In the genomic region with DNA sequence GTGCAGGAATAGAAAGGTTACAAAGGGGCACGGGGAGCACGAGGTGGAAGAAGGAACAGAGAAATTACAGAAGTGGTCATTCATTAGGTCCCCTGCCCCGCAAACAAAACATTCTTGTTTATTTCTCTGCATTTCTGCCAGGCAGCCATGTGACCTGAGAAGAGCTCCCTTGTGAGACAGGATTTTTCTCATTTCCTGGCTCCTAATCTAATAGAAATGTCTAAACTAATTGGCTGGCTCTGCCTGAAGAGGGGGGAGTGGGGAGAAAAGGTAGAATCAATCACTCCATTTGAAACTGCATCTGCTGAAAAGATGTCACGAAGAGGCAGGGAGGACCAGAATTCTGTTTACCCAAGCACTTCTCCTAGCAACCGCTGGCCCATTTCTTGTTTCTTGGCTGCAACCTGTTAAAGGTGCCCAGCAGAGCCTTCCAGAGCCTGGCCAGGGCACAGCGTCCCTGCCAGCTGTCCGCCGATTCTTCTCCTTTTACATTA, we compare ENCODE assay signal across 13 cellular contexts.
DNase-seq lines count a peak whose midpoint lies in the region; ATAC-seq and TF ChIP-seq lines count a peak whose summit lies in the region.
"Had no signal": no experiment of that assay in that cellular context is flagged by ENCODE, and none has a peak within 500 bp of the region (broad histone marks: within the 10 kb centered on the region; RNA-seq: fewer than 3 reads in every experiment).

No MANE protein-coding gene starts in this region.

- no peaks in the 10 kb centered on the region for H3K36me3 Mint-ChIP-seq in neural crest cell (ENCODE audit: low read depth)
- no peaks in the 10 kb centered on the region for H3K36me3 Mint-ChIP-seq in stimulated activated effector memory CD8-positive, alpha-beta T cell treated with anti-CD3 and anti-CD28 coated beads, Interleukin-12 subunit alpha, Interleukin-12 subunit beta, amount 100 ng/mL, for 72 hours
- H3K36me3 Mint-ChIP-seq in activated CD4-positive, alpha-beta T cell treated with anti-CD3 and anti-CD28 coated beads, Interleukin-2, amount 10 ng/mL, durations not matched to agents 7 days and 5 days (ENCODE audit: low read depth) = no peaks in the 10 kb centered on the region
- no peaks in the 10 kb centered on the region for H3K36me3 Mint-ChIP-seq in chondrocyte (ENCODE audit: low read depth)

- H3K27me3 Mint-ChIP-seq in neural crest cell (ENCODE audit: low read depth) = no peaks in the 10 kb centered on the region
- no peaks in the 10 kb centered on the region for H3K27me3 Mint-ChIP-seq in activated CD4-positive, alpha-beta T cell treated with anti-CD3 and anti-CD28 coated beads, Interleukin-2, amount 10 ng/mL, durations not matched to agents 7 days and 5 days
- no peaks in the 10 kb centered on the region for H3K27me3 Mint-ChIP-seq in chondrocyte (ENCODE audit: low read depth)
- H3K27me3 Mint-ChIP-seq: dendritic cell treated with granulocyte-macrophage colony-stimulating factor and Interleukin-4, amounts not matched to agents 40 ng/mL and 50 ng/mL, for 4 days had no signal

- H3K27ac Mint-ChIP-seq in neural crest cell (ENCODE audit: unreplicated experiment) (peak overlapping the region; percentile 2), chondrocyte (ENCODE audit: unreplicated experiment) (no peak overlapping the region)
- no peak overlapping the region for H3K27ac Mint-ChIP-seq in stimulated activated effector memory CD8-positive, alpha-beta T cell treated with anti-CD3 and anti-CD28 coated beads, Interleukin-12 subunit alpha, Interleukin-12 subunit beta, amount 100 ng/mL, for 72 hours
- no peak overlapping the region for H3K27ac Mint-ChIP-seq in activated CD4-positive, alpha-beta T cell treated with anti-CD3 and anti-CD28 coated beads, Interleukin-2, amount 10 ng/mL, durations not matched to agents 7 days and 5 days
- H3K27ac Mint-ChIP-seq: dendritic cell treated with granulocyte-macrophage colony-stimulating factor and Interleukin-4, amounts not matched to agents 40 ng/mL and 50 ng/mL, for 4 days had no signal

- ATAC-seq in stimulated activated effector memory CD8-positive, alpha-beta T cell treated with anti-CD3 and anti-CD28 coated beads, Interleukin-12 subunit alpha, Interleukin-12 subunit beta, amount 100 ng/mL, for 72 hours = no peak

- CTCF ChIA-PET in activated CD4-positive, alpha-beta T cell treated with anti-CD3 and anti-CD28 coated beads, Interleukin-2, amount 10 ng/mL, durations not matched to agents 7 days and 5 days (lab: Charles Lee) = no interaction called here

- POLR2A ChIA-PET in activated CD4-positive, alpha-beta T cell treated with anti-CD3 and anti-CD28 coated beads, Interleukin-2, amount 10 ng/mL, durations not matched to agents 7 days and 5 days (lab: Charles Lee) = no interaction called here

- H3K4me1 Mint-ChIP-seq in neural crest cell = peaks cover 22% of the 10 kb centered on the region
- no peaks in the 10 kb centered on the region for H3K4me1 Mint-ChIP-seq in stimulated activated effector memory CD8-positive, alpha-beta T cell treated with anti-CD3 and anti-CD28 coated beads, Interleukin-12 subunit alpha, Interleukin-12 subunit beta, amount 100 ng/mL, for 72 hours
- no peaks in the 10 kb centered on the region for H3K4me1 Mint-ChIP-seq in activated CD4-positive, alpha-beta T cell treated with anti-CD3 and anti-CD28 coated beads, Interleukin-2, amount 10 ng/mL, durations not matched to agents 7 days and 5 days
- peaks cover 10% of the 10 kb centered on the region for H3K4me1 Mint-ChIP-seq in chondrocyte (ENCODE audit: low read depth)

- TF ChIP-seq CTCF in neural crest cell (conservative IDR thresholded peaks at IDR 0.05) (no peak), chondrocyte (IDR thresholded peaks at IDR 0.05) (no peak)

- H3K9me3 Mint-ChIP-seq in neural crest cell (no peaks in the 10 kb centered on the region), chondrocyte (ENCODE audit: low read depth) (no peaks in the 10 kb centered on the region)
- H3K9me3 Mint-ChIP-seq in stimulated activated effector memory CD8-positive, alpha-beta T cell treated with anti-CD3 and anti-CD28 coated beads, Interleukin-12 subunit alpha, Interleukin-12 subunit beta, amount 100 ng/mL, for 72 hours = no peaks in the 10 kb centered on the region
- H3K9me3 Mint-ChIP-seq in activated CD4-positive, alpha-beta T cell treated with anti-CD3 and anti-CD28 coated beads, Interleukin-2, amount 10 ng/mL, durations not matched to agents 7 days and 5 days = peaks cover 21% of the 10 kb centered on the region

- H3K4me3 Mint-ChIP-seq in neural crest cell (peak overlapping the region; percentile 3), chondrocyte (ENCODE audit: unreplicated experiment) (no peak overlapping the region)
- H3K4me3 Mint-ChIP-seq in stimulated activated effector memory CD8-positive, alpha-beta T cell treated with anti-CD3 and anti-CD28 coated beads, Interleukin-12 subunit alpha, Interleukin-12 subunit beta, amount 100 ng/mL, for 72 hours = no peak overlapping the region
- H3K4me3 Mint-ChIP-seq in activated CD4-positive, alpha-beta T cell treated with anti-CD3 and anti-CD28 coated beads, Interleukin-2, amount 10 ng/mL, durations not matched to agents 7 days and 5 days = no peak overlapping the region
- H3K4me3 Mint-ChIP-seq: dendritic cell treated with granulocyte-macrophage colony-stimulating factor and Interleukin-4, amounts not matched to agents 40 ng/mL and 50 ng/mL, for 4 days had no signal

- DNase-seq in COR-L47 (lab: John Stamatoyannopoulos, UW) (peak; percentile 81), NCI-H187 treated with DMSO at 0.1 percent for 48 hours (lab: John Stamatoyannopoulos, UW) (peak; percentile 87), amygdala (lab: John Stamatoyannopoulos, UW) (peak in 50 of 56 donors; percentile 15 to 90 (median 54)), neural crest cell (ENCODE audit: low read depth, low spot score) (peak; percentile 9), chondrocyte (ENCODE audit: low spot score) (no peak)
- DNase-seq in stimulated activated effector memory CD8-positive, alpha-beta T cell treated with anti-CD3 and anti-CD28 coated beads, Interleukin-12 subunit alpha, Interleukin-12 subunit beta, amount 100 ng/mL, for 72 hours (ENCODE audit: low spot score in 2 of 2) = no peak
- no peak for DNase-seq in activated CD4-positive, alpha-beta T cell treated with anti-CD3 and anti-CD28 coated beads, Interleukin-2, amount 10 ng/mL, durations not matched to agents 7 days and 5 days
- DNase-seq in effector CD8-positive, alpha-beta T cell (lab: John Stamatoyannopoulos, UW) = no peak
- DNase-seq: activated CD4-positive, CD25-positive, alpha-beta regulatory T cell; activated T-cell treated with anti-CD3 and anti-CD28 coated beads for 4 hours; stimulated activated CD4-positive, alpha-beta T cell treated with anti-CD3 and anti-CD28 coated beads, Interleukin-2, amount 100 ng/mL, for 24 hours; uterus had no signal

Comparison
In these comparisons a context has a peak if more than half of its experiments do, and no peak if none do; other contexts are left out.
1. DNase-seq: peak in COR-L47 (single experiment), NCI-H187 treated with DMSO at 0.1 percent for 48 hours (single experiment), amygdala (50 of 56) and neural crest cell (single experiment); none in stimulated activated effector memory CD8-positive, alpha-beta T cell treated with anti-CD3 and anti-CD28 coated beads, Interleukin-12 subunit alpha, Interleukin-12 subunit beta, amount 100 ng/mL, for 72 hours (0 of 2), activated CD4-positive, alpha-beta T cell treated with anti-CD3 and anti-CD28 coated beads, Interleukin-2, amount 10 ng/mL, durations not matched to agents 7 days and 5 days (single experiment), effector CD8-positive, alpha-beta T cell (single experiment) and chondrocyte (single experiment).